In genomic region chr5:53908752-53909151, GRCh38 we compare ENCODE assay signal across 20 cellular contexts.
DNase-seq lines count a peak whose midpoint lies in the region; ATAC-seq, FAIRE-seq and TF ChIP-seq lines count a peak whose summit lies in the region.
"Had no signal": no experiment of that assay in that cellular context is flagged by ENCODE, and none has a peak within 500 bp of the region (broad histone marks: within the 10 kb centered on the region; RNA-seq: fewer than 3 reads in every experiment).

No MANE protein-coding gene starts in this region.

- no peaks in the 10 kb centered on the region for H3K9me3 Mint-ChIP-seq in activated CD4-positive, alpha-beta memory T cell treated with anti-CD3 and anti-CD28 coated beads, Interleukin-2, amount 10 ng/mL, durations not matched to agents 7 days and 5 days
- H3K9me3 Mint-ChIP-seq: CD8-positive, alpha-beta T cell; GM23338 had no signal

- H3K36me3 ChIP-seq in bronchial epithelial cell (ENCODE audit: control insufficient read depth, insufficient read depth, low read length), result no peaks in the 10 kb centered on the region
- H3K36me3 ChIP-seq: BLaER1, HAP-1 had no signal

- H3K27ac Mint-ChIP-seq in activated CD4-positive, alpha-beta memory T cell treated with anti-CD3 and anti-CD28 coated beads, Interleukin-2, amount 10 ng/mL, durations not matched to agents 7 days and 5 days, result no peak overlapping the region
- H3K27ac Mint-ChIP-seq: B cell; CD4-positive, CD25-positive, alpha-beta regulatory T cell; CD8-positive, alpha-beta T cell; GM23338 had no signal

- H3K4me1 Mint-ChIP-seq in activated CD4-positive, alpha-beta memory T cell treated with anti-CD3 and anti-CD28 coated beads, Interleukin-2, amount 10 ng/mL, durations not matched to agents 7 days and 5 days, result no peaks in the 10 kb centered on the region
- H3K4me1 Mint-ChIP-seq: B cell, GM23338 had no signal

- no peak overlapping the region for H3K4me3 ChIP-seq in bronchial epithelial cell (ENCODE audit: low read depth, low read length)
- H3K4me3 ChIP-seq: BLaER1, GM23338, HAP-1 had no signal

- no peaks in the 10 kb centered on the region for H3K27me3 Mint-ChIP-seq in activated CD4-positive, alpha-beta memory T cell treated with anti-CD3 and anti-CD28 coated beads, Interleukin-2, amount 10 ng/mL, durations not matched to agents 7 days and 5 days
- H3K27me3 Mint-ChIP-seq: B cell; CD4-positive, CD25-positive, alpha-beta regulatory T cell had no signal

- H3K4me1 ChIP-seq in foreskin keratinocyte, result peaks cover 5% of the 10 kb centered on the region
- H3K4me1 ChIP-seq: BLaER1, HAP-1 had no signal

- H3K27me3 ChIP-seq in bronchial epithelial cell (ENCODE audit: control insufficient read depth, insufficient read depth, low read length) (no peaks in the 10 kb centered on the region), foreskin keratinocyte (no peaks in the 10 kb centered on the region)
- H3K27me3 ChIP-seq: BLaER1 had no signal

- H3K4me3 Mint-ChIP-seq in activated CD4-positive, alpha-beta memory T cell treated with anti-CD3 and anti-CD28 coated beads, Interleukin-2, amount 10 ng/mL, durations not matched to agents 7 days and 5 days, result no peak overlapping the region
- H3K4me3 Mint-ChIP-seq: B cell; CD4-positive, CD25-positive, alpha-beta regulatory T cell; CD8-positive, alpha-beta T cell; GM23338 had no signal

- DNase-seq in HTR-8/SVneo (ENCODE audit: insufficient read length, low spot score), result no peak
- DNase-seq in bronchial epithelial cell (ENCODE audit: low read depth), result peak; percentile 80
- peak; percentile 32 to 72 for DNase-seq in foreskin keratinocyte
- no peak for DNase-seq in activated CD4-positive, alpha-beta memory T cell treated with anti-CD3 and anti-CD28 coated beads, Interleukin-2, amount 10 ng/mL, durations not matched to agents 7 days and 5 days
- no peak for DNase-seq in NCI-H1048 (lab: John Stamatoyannopoulos, UW)
- DNase-seq in AG20443 (ENCODE audit: low spot score), result no peak
- DNase-seq: Caco-2; CD4-positive, CD25-positive, alpha-beta regulatory T cell; CD8-positive, alpha-beta T cell; DMS153; DND-41 had no signal

- no peak for TF ChIP-seq CTCF in bronchial epithelial cell (IDR thresholded peaks at IDR 0.05; ENCODE audit: insufficient read depth, low read length, severe bottlenecking)
- no peak for TF ChIP-seq CTCF in foreskin keratinocyte (conservative IDR thresholded peaks at IDR 0.05)

- POLR2A ChIA-PET in activated CD4-positive, alpha-beta memory T cell treated with anti-CD3 and anti-CD28 coated beads, Interleukin-2, amount 10 ng/mL, durations not matched to agents 7 days and 5 days (lab: Charles Lee), result no interaction called here

- no peak overlapping the region for H3K27ac ChIP-seq in foreskin keratinocyte
- H3K27ac ChIP-seq: BLaER1, C4-2B had no signal

- FAIRE-seq in HTR-8/SVneo (lab: Jason Lieb, UNC) (peak; percentile 73), bronchial epithelial cell (lab: Jason Lieb, UNC) (no peak)
- FAIRE-seq: G401.6, GM12892, GM19239, H54 had no signal

- CTCF ChIA-PET in activated CD4-positive, alpha-beta memory T cell treated with anti-CD3 and anti-CD28 coated beads, Interleukin-2, amount 10 ng/mL, durations not matched to agents 7 days and 5 days (lab: Charles Lee), result no interaction called here

- H3K36me3 Mint-ChIP-seq in activated CD4-positive, alpha-beta memory T cell treated with anti-CD3 and anti-CD28 coated beads, Interleukin-2, amount 10 ng/mL, durations not matched to agents 7 days and 5 days (ENCODE audit: low read depth), result no peaks in the 10 kb centered on the region

- ATAC-seq in foreskin keratinocyte, result no peak
- ATAC-seq: CD8-positive, alpha-beta T cell; GM23338 had no signal

Comparison
In these comparisons a context has a peak if more than half of its experiments do, and no peak if none do; other contexts are left out.
1. DNase-seq: peak in bronchial epithelial cell (single experiment) and foreskin keratinocyte (2 of 2); none in HTR-8/SVneo (single experiment), activated CD4-positive, alpha-beta memory T cell treated with anti-CD3 and anti-CD28 coated beads, Interleukin-2, amount 10 ng/mL, durations not matched to agents 7 days and 5 days (single experiment), NCI-H1048 (single experiment) and AG20443 (single experiment).